Comparison of ENCODE assay signal across 13 cellular contexts in genomic region chr1:228131736-228132135, GRCh38.
"Had no signal": no experiment of that assay in that cellular context is flagged by ENCODE, and none has a peak within 500 bp of the region (broad histone marks: within the 10 kb centered on the region; RNA-seq: fewer than 3 reads in every experiment).

No MANE protein-coding gene starts in this region.

- H3K4me3 ChIP-seq: coronary artery, neural progenitor cell, right lobe of liver, testis had no signal

- H3K36me3 ChIP-seq: brain microvascular endothelial cell, esophagus muscularis mucosa, heart right ventricle, neural progenitor cell, right lobe of liver had no signal

- H3K4me1 ChIP-seq: neural progenitor cell, right lobe of liver, testis had no signal

- H3K4me3 Mint-ChIP-seq: activated naive CD4-positive, alpha-beta T cell treated with anti-CD3 and anti-CD28 coated beads for 36 hours; activated T-cell treated with anti-CD3 and anti-CD28 coated beads, Interleukin-2, amount 50 U/mL, for 4 hours had no signal

- H3K36me3 Mint-ChIP-seq: naive thymus-derived CD4-positive, alpha-beta T cell; neural progenitor cell; stimulated activated effector memory CD8-positive, alpha-beta T cell treated with anti-CD3 and anti-CD28 coated beads, Interleukin-12 subunit alpha, Interleukin-12 subunit beta, amount 100 ng/mL, for 72 hours had no signal

- H3K9me3 ChIP-seq: esophagus muscularis mucosa, heart right ventricle, right lobe of liver, testis had no signal

- H3K27ac Mint-ChIP-seq: activated naive CD4-positive, alpha-beta T cell treated with anti-CD3 and anti-CD28 coated beads for 36 hours; neural progenitor cell; stimulated activated effector memory CD8-positive, alpha-beta T cell treated with anti-CD3 and anti-CD28 coated beads, Interleukin-12 subunit alpha, Interleukin-12 subunit beta, amount 100 ng/mL, for 72 hours had no signal

- H3K27ac ChIP-seq: brain microvascular endothelial cell, coronary artery, esophagus muscularis mucosa, heart right ventricle, neural progenitor cell, right lobe of liver, testis had no signal

- DNase-seq: activated CD8-positive, alpha-beta memory T cell treated with anti-CD3 and anti-CD28 coated beads, Interleukin-2, amount 50 U/mL, for 4 hours; activated naive CD4-positive, alpha-beta T cell treated with anti-CD3 and anti-CD28 coated beads for 36 hours; right lobe of liver; stimulated activated CD4-positive, alpha-beta T cell treated with anti-CD3 and anti-CD28 coated beads, Interleukin-4, amount 100 ng/mL, for 24 hours; testis had no signal

- H3K27me3 ChIP-seq: right lobe of liver, testis had no signal

- H3K9me3 Mint-ChIP-seq: activated naive CD4-positive, alpha-beta T cell treated with anti-CD3 and anti-CD28 coated beads for 36 hours; activated T-cell treated with anti-CD3 and anti-CD28 coated beads, Interleukin-2, amount 50 U/mL, for 4 hours; neural progenitor cell; stimulated activated effector memory CD8-positive, alpha-beta T cell treated with anti-CD3 and anti-CD28 coated beads, Interleukin-12 subunit alpha, Interleukin-12 subunit beta, amount 100 ng/mL, for 72 hours had no signal
